Comparison of ENCODE assay signal across 1 cellular context in the genomic region with DNA sequence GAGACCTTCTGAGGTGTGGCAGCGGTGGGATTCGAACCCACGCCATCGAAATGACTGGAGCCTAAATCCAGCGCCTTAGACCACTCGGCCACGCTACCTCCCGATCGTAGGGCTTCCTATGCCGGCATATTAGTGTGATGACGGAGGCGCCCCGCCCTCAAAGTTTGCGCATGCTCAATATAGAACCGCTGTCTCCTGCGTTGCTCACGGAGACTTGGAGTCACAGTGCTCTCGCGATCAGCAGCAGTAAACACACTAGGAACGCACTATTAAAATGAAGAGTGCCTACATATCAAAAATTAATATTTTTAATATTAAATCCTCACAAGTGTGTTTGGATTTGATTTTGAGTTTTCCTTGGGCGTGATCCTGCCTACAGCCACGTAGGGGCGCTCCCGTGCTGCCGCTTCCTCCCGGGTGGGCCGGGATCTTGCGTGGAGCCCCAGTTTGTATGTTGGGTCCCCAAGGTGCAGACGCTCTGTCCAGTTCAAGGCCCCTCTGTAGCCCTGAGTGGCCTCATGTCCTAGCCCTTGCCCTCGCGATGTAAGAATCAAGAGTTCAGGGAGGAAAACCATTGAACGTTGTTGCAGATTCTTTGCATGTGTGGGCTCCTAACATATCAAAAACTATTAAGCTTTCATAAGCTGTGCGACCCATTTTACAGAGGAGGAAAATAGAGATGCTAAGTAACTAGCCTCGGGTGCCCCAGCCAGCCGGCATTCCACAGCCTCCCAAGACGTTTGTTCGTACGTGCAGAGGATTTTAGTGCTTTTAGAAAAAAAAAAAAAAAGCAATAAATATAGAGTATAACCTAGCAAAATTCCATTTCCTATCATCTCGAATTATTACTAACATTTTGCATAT.
TF ChIP-seq lines count a peak whose summit lies in the region.

No MANE protein-coding gene starts in this region.

TF ChIP-seq in K562, 482 proteins besides CTCF, POLR2A, EP300 and RAD21 (continued from another document):
- TF ChIP-seq, protein P1, sequence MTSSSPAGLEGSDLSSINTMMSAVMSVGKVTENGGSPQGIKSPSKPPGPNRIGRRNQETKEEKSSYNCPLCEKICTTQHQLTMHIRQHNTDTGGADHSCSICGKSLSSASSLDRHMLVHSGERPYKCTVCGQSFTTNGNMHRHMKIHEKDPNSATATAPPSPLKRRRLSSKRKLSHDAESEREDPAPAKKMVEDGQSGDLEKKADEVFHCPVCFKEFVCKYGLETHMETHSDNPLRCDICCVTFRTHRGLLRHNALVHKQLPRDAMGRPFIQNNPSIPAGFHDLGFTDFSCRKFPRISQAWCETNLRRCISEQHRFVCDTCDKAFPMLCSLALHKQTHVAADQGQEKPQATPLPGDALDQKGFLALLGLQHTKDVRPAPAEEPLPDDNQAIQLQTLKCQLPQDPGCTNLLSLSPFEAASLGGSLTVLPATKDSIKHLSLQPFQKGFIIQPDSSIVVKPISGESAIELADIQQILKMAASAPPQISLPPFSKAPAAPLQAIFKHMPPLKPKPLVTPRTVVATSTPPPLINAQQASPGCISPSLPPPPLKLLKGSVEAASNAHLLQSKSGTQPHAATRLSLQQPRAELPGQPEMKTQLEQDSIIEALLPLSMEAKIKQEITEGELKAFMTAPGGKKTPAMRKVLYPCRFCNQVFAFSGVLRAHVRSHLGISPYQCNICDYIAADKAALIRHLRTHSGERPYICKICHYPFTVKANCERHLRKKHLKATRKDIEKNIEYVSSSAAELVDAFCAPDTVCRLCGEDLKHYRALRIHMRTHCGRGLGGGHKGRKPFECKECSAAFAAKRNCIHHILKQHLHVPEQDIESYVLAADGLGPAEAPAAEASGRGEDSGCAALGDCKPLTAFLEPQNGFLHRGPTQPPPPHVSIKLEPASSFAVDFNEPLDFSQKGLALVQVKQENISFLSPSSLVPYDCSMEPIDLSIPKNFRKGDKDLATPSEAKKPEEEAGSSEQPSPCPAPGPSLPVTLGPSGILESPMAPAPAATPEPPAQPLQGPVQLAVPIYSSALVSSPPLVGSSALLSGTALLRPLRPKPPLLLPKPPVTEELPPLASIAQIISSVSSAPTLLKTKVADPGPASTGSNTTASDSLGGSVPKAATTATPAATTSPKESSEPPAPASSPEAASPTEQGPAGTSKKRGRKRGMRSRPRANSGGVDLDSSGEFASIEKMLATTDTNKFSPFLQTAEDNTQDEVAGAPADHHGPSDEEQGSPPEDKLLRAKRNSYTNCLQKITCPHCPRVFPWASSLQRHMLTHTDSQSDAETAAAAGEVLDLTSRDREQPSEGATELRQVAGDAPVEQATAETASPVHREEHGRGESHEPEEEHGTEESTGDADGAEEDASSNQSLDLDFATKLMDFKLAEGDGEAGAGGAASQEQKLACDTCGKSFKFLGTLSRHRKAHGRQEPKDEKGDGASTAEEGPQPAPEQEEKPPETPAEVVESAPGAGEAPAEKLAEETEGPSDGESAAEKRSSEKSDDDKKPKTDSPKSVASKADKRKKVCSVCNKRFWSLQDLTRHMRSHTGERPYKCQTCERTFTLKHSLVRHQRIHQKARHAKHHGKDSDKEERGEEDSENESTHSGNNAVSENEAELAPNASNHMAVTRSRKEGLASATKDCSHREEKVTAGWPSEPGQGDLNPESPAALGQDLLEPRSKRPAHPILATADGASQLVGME (CRISPR knock-in tag; IDR thresholded peaks at IDR 0.05) = no peak
- no peak for TF ChIP-seq RBM17 (IDR thresholded peaks at IDR 0.05; ENCODE audit: borderline replicate concordance, low read depth, low read length)
- TF ChIP-seq CREB1 (IDR thresholded peaks at IDR 0.05) = peak; percentile 51; the same call in 1 of the 2 replicates
- TF ChIP-seq CREB1 (CRISPR knock-in tag; IDR thresholded peaks at IDR 0.05) = peak; percentile 19
- no peak; the same call in 1 of the 2 replicates for TF ChIP-seq LEF1 (IDR thresholded peaks at IDR 0.05)
- TF ChIP-seq ZNF146 (CRISPR knock-in tag; IDR thresholded peaks at IDR 0.05; ENCODE audit: unreplicated experiment) = no peak
- TF ChIP-seq DIDO1 (tag; IDR thresholded peaks at IDR 0.05; ENCODE audit: low read depth) = no peak
- TF ChIP-seq PRPF4 (IDR thresholded peaks at IDR 0.05; ENCODE audit: insufficient read depth, low read depth, low read length, poor library complexity, severe bottlenecking) = no peak
- no peak for TF ChIP-seq RBM15 (IDR thresholded peaks at IDR 0.05; ENCODE audit: insufficient read depth, low read length)
- TF ChIP-seq ZNF274 (IDR thresholded peaks at IDR 0.05; ENCODE audit: borderline replicate concordance, low read depth, low read length) = no peak
- TF ChIP-seq SAFB2 (IDR thresholded peaks at IDR 0.05; ENCODE audit: borderline replicate concordance, low read depth, low read length, severe bottlenecking) = no peak
- no peak for TF ChIP-seq ZNF140 (CRISPR knock-in tag; IDR thresholded peaks at IDR 0.05)
TF ChIP-seq in K562: peak in this region for 136.
